In the genomic region with DNA sequence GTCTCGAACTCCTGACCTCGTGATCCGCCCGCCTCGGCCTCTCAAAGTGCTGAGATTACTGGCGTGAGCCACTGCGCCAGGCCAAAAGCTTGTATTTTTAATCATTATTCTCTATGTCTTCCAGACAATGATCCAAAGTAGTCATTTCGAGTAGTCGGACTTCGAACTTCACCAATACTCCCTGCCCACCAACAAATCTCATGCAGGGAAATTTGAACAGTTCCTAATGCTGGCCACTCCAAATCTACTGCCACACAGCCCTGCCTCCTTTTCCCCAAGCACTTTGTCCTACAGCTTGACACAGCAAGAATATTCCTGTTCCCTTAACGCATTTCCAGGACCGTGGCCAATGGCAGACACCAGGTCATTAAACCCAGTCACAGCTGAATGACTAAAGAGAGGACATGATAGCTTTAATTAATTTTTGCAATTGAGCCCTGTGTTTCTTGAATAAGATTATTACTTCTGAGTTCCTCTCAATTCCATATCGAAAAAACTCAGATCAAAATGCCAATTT, we compare ENCODE assay signal across 12 cellular contexts.
"Had no signal": no experiment of that assay in that cellular context is flagged by ENCODE, and none has a peak within 500 bp of the region (broad histone marks: within the 10 kb centered on the region; RNA-seq: fewer than 3 reads in every experiment).

No MANE protein-coding gene starts in this region.

- DNase-seq: activated B cell treated with CpG ODN at 0.5 μM for 24 hours; activated CD4-positive, alpha-beta T cell treated with anti-CD3 and anti-CD28 coated beads, Interleukin-2, amount 10 ng/mL, durations not matched to agents 24 days and 14 days; activated naive CD4-positive, alpha-beta T cell treated with anti-CD3 and anti-CD28 coated beads for 36 hours; colonic mucosa; effector CD4-positive, alpha-beta T cell; mesenchymal stem cell; stimulated activated CD4-positive, alpha-beta T cell treated with anti-CD3 and anti-CD28 coated beads, Interleukin-4, amount 100 ng/mL, for 1 hour; stimulated activated naive CD8-positive, alpha-beta T cell treated with anti-CD3 and anti-CD28 coated beads, Interleukin-15, amount 100 ng/mL, for 72 hours had no signal

- H3K4me3 ChIP-seq: colonic mucosa, gastroesophageal sphincter, thoracic aorta had no signal

- H3K9me3 Mint-ChIP-seq: activated naive CD4-positive, alpha-beta T cell treated with anti-CD3 and anti-CD28 coated beads for 36 hours; activated T-helper 17 cell treated with anti-CD3 and anti-CD28 coated beads, Interleukin-2, amount 50 U/mL, for 72 hours; stimulated activated naive CD8-positive, alpha-beta T cell treated with anti-CD3 and anti-CD28 coated beads, Interleukin-15, amount 100 ng/mL, for 72 hours had no signal

- H3K27me3 ChIP-seq: colonic mucosa, gastroesophageal sphincter had no signal

- H3K36me3 ChIP-seq: colonic mucosa, gastroesophageal sphincter, thoracic aorta had no signal

- H3K27ac ChIP-seq: colonic mucosa, gastroesophageal sphincter, thoracic aorta had no signal

- H3K27ac Mint-ChIP-seq: activated B cell treated with CpG ODN at 0.5 μM for 24 hours; activated CD4-positive, alpha-beta T cell treated with anti-CD3 and anti-CD28 coated beads, Interleukin-2, amount 10 ng/mL, durations not matched to agents 24 days and 14 days; activated naive CD4-positive, alpha-beta T cell treated with anti-CD3 and anti-CD28 coated beads for 36 hours; activated T-helper 17 cell treated with anti-CD3 and anti-CD28 coated beads, Interleukin-2, amount 50 U/mL, for 72 hours; nephron; stimulated activated naive CD8-positive, alpha-beta T cell treated with anti-CD3 and anti-CD28 coated beads, Interleukin-15, amount 100 ng/mL, for 72 hours had no signal

- H3K4me1 ChIP-seq: colonic mucosa, gastroesophageal sphincter had no signal

- H3K9me3 ChIP-seq: colonic mucosa, gastroesophageal sphincter, thoracic aorta had no signal

- H3K4me1 Mint-ChIP-seq: activated B cell treated with CpG ODN at 0.5 μM for 24 hours; activated CD4-positive, alpha-beta T cell treated with anti-CD3 and anti-CD28 coated beads, Interleukin-2, amount 10 ng/mL, durations not matched to agents 24 days and 14 days; activated T-helper 17 cell treated with anti-CD3 and anti-CD28 coated beads, Interleukin-2, amount 50 U/mL, for 72 hours; stimulated activated naive CD8-positive, alpha-beta T cell treated with anti-CD3 and anti-CD28 coated beads, Interleukin-15, amount 100 ng/mL, for 72 hours had no signal

- ATAC-seq: activated T-helper 17 cell treated with anti-CD3 and anti-CD28 coated beads, Interleukin-2, amount 50 U/mL, for 72 hours; gastroesophageal sphincter; stimulated activated naive CD8-positive, alpha-beta T cell treated with anti-CD3 and anti-CD28 coated beads, Interleukin-15, amount 100 ng/mL, for 72 hours had no signal

- H3K27me3 Mint-ChIP-seq: activated B cell treated with CpG ODN at 0.5 μM for 24 hours; stimulated activated naive CD8-positive, alpha-beta T cell treated with anti-CD3 and anti-CD28 coated beads, Interleukin-15, amount 100 ng/mL, for 72 hours had no signal

- H3K4me3 Mint-ChIP-seq: activated B cell treated with CpG ODN at 0.5 μM for 24 hours; activated CD4-positive, alpha-beta T cell treated with anti-CD3 and anti-CD28 coated beads, Interleukin-2, amount 10 ng/mL, durations not matched to agents 24 days and 14 days; activated naive CD4-positive, alpha-beta T cell treated with anti-CD3 and anti-CD28 coated beads for 36 hours; activated T-helper 17 cell treated with anti-CD3 and anti-CD28 coated beads, Interleukin-2, amount 50 U/mL, for 72 hours; nephron; stimulated activated naive CD8-positive, alpha-beta T cell treated with anti-CD3 and anti-CD28 coated beads, Interleukin-15, amount 100 ng/mL, for 72 hours had no signal
